ENCODE assay signal across 8 cellular contexts in the genomic region with DNA sequence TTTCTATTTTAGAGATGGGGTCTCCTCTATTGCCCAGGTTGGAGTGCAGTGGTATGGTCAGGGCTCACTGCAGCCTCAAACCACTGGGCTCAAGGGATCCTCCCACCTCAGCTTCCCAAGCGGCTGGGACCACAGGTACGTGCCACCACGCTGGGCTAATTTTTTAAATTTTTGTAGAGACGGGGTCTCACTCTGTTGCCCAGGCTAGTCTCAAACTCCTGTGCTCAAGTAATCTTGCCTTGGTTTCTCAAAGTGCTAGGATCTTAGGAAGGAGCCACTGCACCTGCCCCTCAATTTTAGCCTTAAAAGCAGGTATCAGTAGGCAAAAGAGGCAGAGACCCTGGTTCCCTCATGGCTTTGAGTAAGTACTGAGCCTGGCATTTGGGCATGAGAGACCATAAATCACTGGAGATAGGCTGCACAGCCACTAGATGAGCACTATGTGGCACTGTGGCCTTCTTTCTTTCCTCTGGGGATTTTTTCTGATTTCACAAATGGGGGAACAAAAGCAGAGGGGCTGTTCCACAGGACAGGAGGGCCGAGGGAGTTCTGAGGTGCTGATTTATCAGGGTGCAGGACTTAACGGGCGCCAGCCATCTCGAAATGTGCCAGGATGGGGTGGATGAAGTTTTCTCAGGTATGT.
DNase-seq lines count a peak whose midpoint lies in the region; FAIRE-seq and TF ChIP-seq lines count a peak whose summit lies in the region.

No MANE protein-coding gene starts in this region.

- TF ChIP-seq POLR2A in tibial nerve (IDR thresholded peaks at IDR 0.05) (no peak), lower leg skin (IDR thresholded peaks at IDR 0.05) (no peak)

- peak; percentile 65 to 72 for TF ChIP-seq CTCF in brain (conservative IDR thresholded peaks at IDR 0.05)
- TF ChIP-seq CTCF in kidney (IDR thresholded peaks at IDR 0.05; ENCODE audit: borderline replicate concordance, extremely low read depth, insufficient read depth) = peak; percentile 72
- TF ChIP-seq CTCF in tibial nerve (IDR thresholded peaks at IDR 0.05) = peak; percentile 17 to 56 (median 37)
- peak in 1 of 3 donors; percentile 14 for TF ChIP-seq CTCF in lower leg skin (IDR thresholded peaks at IDR 0.05)

- no peak overlapping the region for H2AFZ ChIP-seq in GM23248

- H3K79me2 ChIP-seq in GM23248 (ENCODE audit: insufficient read depth) = no peaks in the 10 kb centered on the region

- no peaks in the 10 kb centered on the region for H3K36me3 Mint-ChIP-seq in brain

- peaks cover under 1% of the 10 kb centered on the region; the same call in 1 of the 2 replicates for H3F3A ChIP-seq in GM23248 (ENCODE audit: insufficient read depth)

- no peaks in the 10 kb centered on the region for H3K36me3 ChIP-seq in GM23248 (ENCODE audit: low read depth)
- H3K36me3 ChIP-seq in kidney (ENCODE audit: control insufficient read depth in 1 of 2, insufficient read depth in 2 of 2, low read length in 2 of 2) = no peaks in the 10 kb centered on the region
- H3K36me3 ChIP-seq in tibial nerve = peaks cover 0 to 11% (median 0%) of the 10 kb centered on the region in 3 donors

- 45 to 50% methylated on average over 8 of the region's 8 CpGs for WGBS in GM23248 (ENCODE audit: low coverage in 1 of 2, low lambda C conversion rate in 2 of 2, missing lambda C conversion rate in 2 of 2), 2 experiments
- WGBS in tibial nerve, 2 donors = 73 to 75% methylated on average over 8 of the region's 8 CpGs
- WGBS in lower leg skin, 2 donors = 70 to 80% methylated on average over 8 of the region's 8 CpGs

- H3K9me2 ChIP-seq in GM23248 (ENCODE audit: insufficient read depth) = no peaks in the 10 kb centered on the region

- intact Hi-C loops in kidney (cut with DNase I) = no loop called here
- intact Hi-C loops in lower leg skin (cut with DNase I; ENCODE audit: low total_unique reads) = no loop called here

- no peak overlapping the region for H3K4me3 ChIP-seq in GM23248
- H3K4me3 ChIP-seq in kidney (ENCODE audit: low read length in 2 of 2) = no peak overlapping the region
- no peak overlapping the region for H3K4me3 ChIP-seq in tibial nerve
- H3K4me3 ChIP-seq in lower leg skin (ENCODE audit: low read depth, poor library complexity, severe bottlenecking) = no peak overlapping the region

- H3K9ac ChIP-seq in GM23248 (no peak overlapping the region), kidney (ENCODE audit: low read length in 2 of 2) (no peak overlapping the region)

- H3K27me3 Mint-ChIP-seq in brain = no peaks in the 10 kb centered on the region

- no peaks in the 10 kb centered on the region for H3K9me3 ChIP-seq in GM23248 (ENCODE audit: low read depth)
- H3K9me3 ChIP-seq in kidney (ENCODE audit: control insufficient read depth in 1 of 2, low read length in 2 of 2) = no peaks in the 10 kb centered on the region
- no peaks in the 10 kb centered on the region for H3K9me3 ChIP-seq in tibial nerve

- FAIRE-seq in kidney (lab: Jason Lieb, UNC) = no peak

- peak; percentile 81 for DNase-seq in COLO829 (ENCODE audit: low spot score)
- DNase-seq in GM23248 = peak; percentile 74
- DNase-seq in NCI-H82 treated with DMSO at 0.1 percent for 48 hours (lab: John Stamatoyannopoulos, UW; ENCODE audit: unreplicated experiment) = peak; percentile 85
- no peak for DNase-seq in kidney
- no peak for DNase-seq in tibial nerve (ENCODE audit: low spot score in 2 of 2)
- no peak for DNase-seq in stimulated activated CD4-positive, alpha-beta T cell treated with anti-CD3 and anti-CD28 coated beads, Interleukin-2, amount 100 ng/mL, for 48 hours
- DNase-seq in lower leg skin (ENCODE audit: low spot score in 2 of 2) = no peak

- H3K27ac Mint-ChIP-seq in brain = peak overlapping the region; percentile 60 to 94 (median 77)

- H3K27me3 ChIP-seq in GM23248 (replicated peaks; ENCODE audit: insufficient read depth) (peaks cover 8% of the 10 kb centered on the region; the same call in 1 of the 2 replicates), tibial nerve (no peaks in the 10 kb centered on the region)

- peaks cover 8% of the 10 kb centered on the region for H3K4me1 ChIP-seq in GM23248 (ENCODE audit: insufficient read depth)
- no peaks in the 10 kb centered on the region for H3K4me1 ChIP-seq in kidney (ENCODE audit: control insufficient read depth in 1 of 2, insufficient read depth in 1 of 2, low read depth in 1 of 2, low read length in 2 of 2)
- H3K4me1 ChIP-seq in tibial nerve = peaks cover 0 to 8% (median 3%) of the 10 kb centered on the region in 4 donors

- in situ Hi-C loops in GM23248 (cut with MboI) = no loop called here

- TF ChIP-seq EP300 in tibial nerve (IDR thresholded peaks at IDR 0.05) = no peak

- peak overlapping the region in 3 of 5 experiments; percentile 43 to 63 (median 55) for H3K4me3 Mint-ChIP-seq in brain

- no peak overlapping the region for H3K4me2 ChIP-seq in GM23248 (ENCODE audit: unreplicated experiment)

- H3K27ac ChIP-seq in GM23248 = no peak overlapping the region
- no peak overlapping the region for H3K27ac ChIP-seq in kidney (ENCODE audit: low read depth in 2 of 2, low read length in 2 of 2)
- H3K27ac ChIP-seq in tibial nerve = no peak overlapping the region

- H3K4me1 Mint-ChIP-seq in brain = peaks cover 16% of the 10 kb centered on the region

- H3K9me3 Mint-ChIP-seq in brain = no peaks in the 10 kb centered on the region

- H4K20me1 ChIP-seq in GM23248 (ENCODE audit: insufficient read depth) = no peaks in the 10 kb centered on the region

Comparison
In these comparisons a context has a peak if more than half of its experiments do, and no peak if none do; other contexts are left out.
1. DNase-seq: peak in COLO829 (single experiment), GM23248 (single experiment) and NCI-H82 treated with DMSO at 0.1 percent for 48 hours (single experiment); none in kidney (single experiment), tibial nerve (0 of 2), stimulated activated CD4-positive, alpha-beta T cell treated with anti-CD3 and anti-CD28 coated beads, Interleukin-2, amount 100 ng/mL, for 48 hours (0 of 2) and lower leg skin (0 of 2).